In genomic region chr21:29302340-29302991, GRCh38 we compare ENCODE assay signal across 11 cellular contexts. TPM values are rescaled to one million over a fixed set of nuclear protein-coding genes. Genes with fewer than 3 reads are reported as not detected.
DNase-seq lines count a peak whose midpoint lies in the region; ATAC-seq and TF ChIP-seq lines count a peak whose summit lies in the region.
"Had no signal": no experiment of that assay in that cellular context is flagged by ENCODE, and none has a peak within 500 bp of the region (broad histone marks: within the 10 kb centered on the region; RNA-seq: fewer than 3 reads in every experiment).

No MANE protein-coding gene starts in this region.

- no peak overlapping the region for H3K27ac ChIP-seq in DOHH2 (ENCODE audit: low read depth, low read length)
- H3K27ac ChIP-seq in endodermal cell (ENCODE audit: low read depth, low read length): no peak overlapping the region
- peak overlapping the region; percentile 98 for H3K27ac ChIP-seq in psoas muscle
- no peak overlapping the region for H3K27ac ChIP-seq in aorta (ENCODE audit: low read depth in 1 of 2, low read length in 2 of 2)
- peak overlapping the region in 4 of 10 donors; percentile 16 to 97 (median 24) for H3K27ac ChIP-seq in heart right ventricle
- H3K27ac ChIP-seq: parathyroid adenoma had no signal

- peak overlapping the region; percentile 12; the same call in 1 of the 2 replicates for H3K4me2 ChIP-seq in DOHH2 (ENCODE audit: low read length)

- H3K4me3 Mint-ChIP-seq in endodermal cell: no peak overlapping the region

- TF ChIP-seq POLR2A in lower leg skin (IDR thresholded peaks at IDR 0.05): no peak

- H3K27me3 Mint-ChIP-seq in endodermal cell (ENCODE audit: insufficient read depth): peaks cover 8% of the 10 kb centered on the region

- intact Hi-C loops in psoas muscle (cut with DNase I) (loop anchor here in 1 of 2 donors (5.0 kb wide), 1 partner anchor 35 kb away; no protein-coding TSS in a partner anchor), aorta (cut with DNase I) (loop anchor here (5.0 kb wide), 1 partner anchor 40 kb away; no protein-coding TSS in a partner anchor), lower leg skin (cut with DNase I; ENCODE audit: low total_unique reads) (no loop called here), heart right ventricle (cut with DNase I) (loop anchor here in 6 of 10 donors (5.0 kb wide), 3 partner anchors 35 to 225 kb away; no protein-coding TSS in a partner anchor)

- no peaks in the 10 kb centered on the region for H3K9me2 ChIP-seq in DOHH2 (replicated peaks; ENCODE audit: control insufficient read depth, low read length)

- peaks cover 85% of the 10 kb centered on the region for H3K4me1 ChIP-seq in DOHH2 (ENCODE audit: control insufficient read depth, low read length)
- H3K4me1 ChIP-seq in endodermal cell (ENCODE audit: control insufficient read depth, insufficient read depth, low read length): peaks cover 26% of the 10 kb centered on the region
- H3K4me1 ChIP-seq in psoas muscle: peaks cover 62% of the 10 kb centered on the region
- peaks cover 6 to 23% of the 10 kb centered on the region in 2 donors for H3K4me1 ChIP-seq in aorta (ENCODE audit: control insufficient read depth in 1 of 2, insufficient read depth in 2 of 2, low read length in 2 of 2)
- H3K4me1 ChIP-seq in heart right ventricle: peaks cover 7 to 87% (median 72%) of the 10 kb centered on the region in 9 donors
- H3K4me1 ChIP-seq: parathyroid adenoma had no signal

- no peak for ATAC-seq in psoas muscle
- no peak for ATAC-seq in aorta (ENCODE audit: low FRiP score)
- ATAC-seq in heart right ventricle: no peak

- H3K9ac ChIP-seq in endodermal cell (ENCODE audit: extremely low read depth, low read length, poor library complexity, severe bottlenecking): no peak overlapping the region
- H3K9ac ChIP-seq: parathyroid adenoma had no signal

- no peak overlapping the region; the same call in 1 of the 2 replicates for H3K4me3 ChIP-seq in DOHH2 (ENCODE audit: low read length)
- H3K4me3 ChIP-seq in endodermal cell (ENCODE audit: low read length): no peak overlapping the region
- peak overlapping the region; percentile 96 for H3K4me3 ChIP-seq in psoas muscle
- H3K4me3 ChIP-seq in aorta (ENCODE audit: low read length in 2 of 2): no peak overlapping the region
- H3K4me3 ChIP-seq in lower leg skin (ENCODE audit: low read depth, poor library complexity, severe bottlenecking): no peak overlapping the region
- H3K4me3 ChIP-seq in heart right ventricle: peak overlapping the region in 2 of 10 donors; percentile 5 to 62

- TF ChIP-seq CTCF in DOHH2 (IDR thresholded peaks at IDR 0.05; ENCODE audit: low read depth, low read length, poor library complexity, severe bottlenecking): no peak
- no peak for TF ChIP-seq CTCF in endodermal cell (conservative IDR thresholded peaks at IDR 0.05)
- no peak for TF ChIP-seq CTCF in psoas muscle (IDR thresholded peaks at IDR 0.05)
- no peak for TF ChIP-seq CTCF in lower leg skin (IDR thresholded peaks at IDR 0.05)
- TF ChIP-seq CTCF in heart right ventricle (IDR thresholded peaks at IDR 0.05): no peak

- H3F3A ChIP-seq in DOHH2 (ENCODE audit: control insufficient read depth, insufficient read depth): peaks cover 19% of the 10 kb centered on the region

- peak overlapping the region; percentile 24 for H3K27ac Mint-ChIP-seq in endodermal cell

- no peaks in the 10 kb centered on the region for H3K27me3 ChIP-seq in DOHH2 (ENCODE audit: control insufficient read depth, low read length)
- no peaks in the 10 kb centered on the region for H3K27me3 ChIP-seq in endodermal cell (ENCODE audit: control insufficient read depth, insufficient read depth, low read length, poor library complexity, severe bottlenecking)
- H3K27me3 ChIP-seq in psoas muscle (ENCODE audit: insufficient read depth in 3 of 3, low read length in 2 of 3): no peaks in the 10 kb centered on the region
- no peaks in the 10 kb centered on the region for H3K27me3 ChIP-seq in aorta (ENCODE audit: control insufficient read depth in 1 of 2, insufficient read depth in 2 of 2, low read length in 1 of 2)
- no peaks in the 10 kb centered on the region for H3K27me3 ChIP-seq in heart right ventricle

- DNase-seq in NCI-H510A treated with DMSO at 0.1 percent for 48 hours (lab: John Stamatoyannopoulos, UW) (peak; percentile 56), endodermal cell (no peak), psoas muscle (no peak), aorta (no peak), lower leg skin (ENCODE audit: low spot score in 2 of 2) (no peak), heart right ventricle (no peak), HuH-7.5 (ENCODE audit: low spot score) (no peak)
- DNase-seq: effector memory CD4-positive, alpha-beta T cell; NCI-H1694 treated with DMSO at 0.1 percent for 48 hours had no signal

- H4K20me1 ChIP-seq in DOHH2 (ENCODE audit: control insufficient read depth, insufficient read depth, low read depth, low read length): peaks cover 10% of the 10 kb centered on the region; the same call in 1 of the 2 replicates

- H3K79me2 ChIP-seq in DOHH2 (ENCODE audit: control insufficient read depth, low read length): peaks cover 81% of the 10 kb centered on the region

- peaks cover 9% of the 10 kb centered on the region; the same call in 1 of the 2 replicates for H3K36me3 ChIP-seq in DOHH2 (ENCODE audit: control insufficient read depth, low read length)
- no peaks in the 10 kb centered on the region for H3K36me3 ChIP-seq in endodermal cell (ENCODE audit: control insufficient read depth, insufficient read depth, low read length)
- no peaks in the 10 kb centered on the region for H3K36me3 ChIP-seq in psoas muscle (ENCODE audit: insufficient read depth in 1 of 2, low read depth in 1 of 2)
- no peaks in the 10 kb centered on the region for H3K36me3 ChIP-seq in aorta (ENCODE audit: control insufficient read depth in 1 of 2, insufficient read depth in 2 of 2, low read length in 1 of 2)
- H3K36me3 ChIP-seq in heart right ventricle: peaks cover 0 to 5% (median 0%) of the 10 kb centered on the region in 9 donors

- peaks cover 61% of the 10 kb centered on the region for H3K4me1 Mint-ChIP-seq in endodermal cell

- 93% methylated on average over 7 of the region's 7 CpGs for WGBS in endodermal cell (ENCODE audit: insufficient coverage in 1 of 2, insufficient read length in 1 of 2), 2 experiments
- WGBS in psoas muscle, 3 donors: 50 to 59% (median 50%) methylated on average over 7 of the region's 7 CpGs
- WGBS in aorta, 2 donors: 42 to 46% methylated on average over 7 of the region's 7 CpGs
- 34 to 38% methylated on average over 7 of the region's 7 CpGs for WGBS in lower leg skin, 2 donors
- WGBS in heart right ventricle, 2 donors: 51 to 58% methylated on average over 7 of the region's 7 CpGs

- no peaks in the 10 kb centered on the region for H3K9me3 ChIP-seq in DOHH2 (ENCODE audit: control insufficient read depth, insufficient read depth, low read length)
- no peaks in the 10 kb centered on the region for H3K9me3 ChIP-seq in endodermal cell (ENCODE audit: control insufficient read depth, low read length)
- H3K9me3 ChIP-seq in psoas muscle: no peaks in the 10 kb centered on the region
- no peaks in the 10 kb centered on the region for H3K9me3 ChIP-seq in aorta (ENCODE audit: control insufficient read depth, low read length)
- H3K9me3 ChIP-seq in heart right ventricle: no peaks in the 10 kb centered on the region

- no peaks in the 10 kb centered on the region for H3K36me3 Mint-ChIP-seq in endodermal cell (ENCODE audit: low read depth)

- no peaks in the 10 kb centered on the region for H3K9me3 Mint-ChIP-seq in endodermal cell

RNA-seq across cellular contexts. Expression of gene BACH1, which starts 3.7 kb away (rescaled TPM):
- total RNA-seq in endodermal cell (10 to 100 TPM; 61.3 to 64.9 TPM), psoas muscle (100 to 1,000 TPM in 1 of 4 donors, 10 to 100 TPM in 3; 48.3 to 115 (median 72.4) TPM), aorta (100 to 1,000 TPM in 1 of 2 donors, 10 to 100 TPM in 1; 90.1 to 103 TPM), lower leg skin (10 to 100 TPM; 87.7 to 96.4 (median 91.0) TPM), heart right ventricle (10 to 100 TPM; 29.4 to 78.7 (median 51.3) TPM)
- polyA plus RNA-seq in endodermal cell (2013, experiment 1 of 2): 29.5 TPM
- polyA plus RNA-seq in endodermal cell (2013, experiment 2 of 2): 28.6 TPM
- polyA plus RNA-seq in psoas muscle (10 to 100 TPM in 2 of 3 donors, 1 to 10 TPM in 1; 9.8 to 20.1 (median 15.4) TPM), aorta (10 to 100 TPM; 12.1 to 14.8 TPM), heart right ventricle (1 to 10 TPM; 2.7 to 9.2 TPM)
